Comparison of ENCODE assay signal across 20 cellular contexts in genomic region chr19:31023038-31023437, GRCh38.
DNase-seq lines count a peak whose midpoint lies in the region; ATAC-seq, FAIRE-seq and TF ChIP-seq lines count a peak whose summit lies in the region.
"Had no signal": no experiment of that assay in that cellular context is flagged by ENCODE, and none has a peak within 500 bp of the region (broad histone marks: within the 10 kb centered on the region; RNA-seq: fewer than 3 reads in every experiment).

No MANE protein-coding gene starts in this region.

- H3K79me2 ChIP-seq in HepG2 (ENCODE audit: insufficient read depth, low read length) = no peaks in the 10 kb centered on the region

- no peak overlapping the region for H3K4me2 ChIP-seq in HepG2 (ENCODE audit: low read depth, low read length)
- H3K4me2 ChIP-seq: A549, BLaER1 had no signal

- in situ Hi-C loops in HepG2 (cut with HindIII; ENCODE audit: extremely low pct_ligation_motif_present, low pct_unique_long_range_greater_than_20kb) = no loop called here

- H3K9me3 ChIP-seq in liver (ENCODE audit: control insufficient read depth in 4 of 4, low read length in 3 of 4) (no peaks in the 10 kb centered on the region), HepG2 (ENCODE audit: low read length) (peaks cover 84% of the 10 kb centered on the region), ovary (no peaks in the 10 kb centered on the region)
- H3K9me3 ChIP-seq: HAP-1 had no signal

- no peak for TF ChIP-seq POLR2A in HepG2 (IDR thresholded peaks at IDR 0.05; ENCODE audit: insufficient read depth in 1 of 2, low read depth in 2 of 2, low read length in 2 of 2)
- TF ChIP-seq POLR2A in ovary (IDR thresholded peaks at IDR 0.05) = no peak

- H3K4me3 ChIP-seq in liver (ENCODE audit: low read depth in 1 of 3, low read length in 3 of 3) = no peak overlapping the region
- no peak overlapping the region for H3K4me3 ChIP-seq in HepG2 (replicated peaks in 1 of 3; ENCODE audit: insufficient read depth in 1 of 3, low read depth in 2 of 3, low read length in 3 of 3)
- no peak overlapping the region for H3K4me3 ChIP-seq in ovary
- H3K4me3 ChIP-seq: A549, BLaER1, GM12878, HAP-1 had no signal

- BruUV-seq in HepG2 (replicated peaks; lab: Mats Ljungman, UMichigan) = no TSS peak

- no peaks in the 10 kb centered on the region for H4K20me1 ChIP-seq in HepG2 (ENCODE audit: insufficient read depth, low read length)
- H4K20me1 ChIP-seq: BLaER1 had no signal

- no peak for TF ChIP-seq EP300 in HepG2 (IDR thresholded peaks at IDR 0.05; ENCODE audit: low read depth in 2 of 2, low read length in 2 of 2)
- no peak for TF ChIP-seq EP300 in HepG2 (CRISPR knock-in tag; IDR thresholded peaks at IDR 0.05; ENCODE audit: borderline replicate concordance)
- no peak for TF ChIP-seq EP300 in ovary (IDR thresholded peaks at IDR 0.05)

- H3K27me3 ChIP-seq in liver (ENCODE audit: control insufficient read depth in 4 of 4, insufficient read depth in 4 of 4, low read length in 3 of 4) = peaks cover 0 to 4% (median 0%) of the 10 kb centered on the region in 4 donors
- no peaks in the 10 kb centered on the region for H3K27me3 ChIP-seq in HepG2 (ENCODE audit: control insufficient read depth in 1 of 2, insufficient read depth in 2 of 2, low read length in 2 of 2)
- H3K27me3 ChIP-seq in ovary = no peaks in the 10 kb centered on the region
- H3K27me3 ChIP-seq: BLaER1 had no signal

- CTCF ChIA-PET in HepG2 (lab: Yijun Ruan, JAX; ENCODE audit: low intra/inter-chr PET ratio, low total read pairs) = no interaction called here

- POLR2A ChIA-PET in HepG2 (lab: Yijun Ruan, JAX) = no interaction called here

- no peak for FAIRE-seq in HepG2 (lab: Jason Lieb, UNC)
- FAIRE-seq: GM12878, GM19239 had no signal

- no peak for TF ChIP-seq CTCF in liver (IDR thresholded peaks at IDR 0.05; ENCODE audit: low read depth, low read length, missing input control)
- TF ChIP-seq CTCF in HepG2 (CRISPR knock-in tag; IDR thresholded peaks at IDR 0.05) = no peak
- TF ChIP-seq CTCF in ovary (IDR thresholded peaks at IDR 0.05) = no peak

- TF ChIP-seq RAD21 in liver (IDR thresholded peaks at IDR 0.05) (no peak), HepG2 (CRISPR knock-in tag; IDR thresholded peaks at IDR 0.05) (no peak)

- H3K27ac ChIP-seq in liver (ENCODE audit: low read depth in 1 of 2, low read length in 2 of 2) (no peak overlapping the region), HepG2 (ENCODE audit: extremely low read length, insufficient read depth, low read length) (no peak overlapping the region), ovary (no peak overlapping the region)
- H3K27ac ChIP-seq: 22Rv1, A549, BLaER1, HL-60 had no signal

- H3K36me3 ChIP-seq in liver (ENCODE audit: control insufficient read depth in 4 of 4, insufficient read depth in 3 of 4, low read depth in 1 of 4, low read length in 3 of 4) (no peaks in the 10 kb centered on the region), HepG2 (replicated peaks in 1 of 2; ENCODE audit: control insufficient read depth in 1 of 2, insufficient read depth in 2 of 2, low read length in 2 of 2) (no peaks in the 10 kb centered on the region), ovary (no peaks in the 10 kb centered on the region)
- H3K36me3 ChIP-seq: BLaER1, HAP-1 had no signal

- intact Hi-C loops in HepG2 (cut with micrococcal nuclease; ENCODE audit: unreplicated experiment) (no loop called here), ovary (cut with DNase I) (no loop called here)

- no peaks in the 10 kb centered on the region for H3K4me1 ChIP-seq in liver (ENCODE audit: control insufficient read depth in 4 of 4, insufficient read depth in 4 of 4, low read length in 3 of 4)
- H3K4me1 ChIP-seq in HepG2 (ENCODE audit: insufficient read depth, low read length) = no peaks in the 10 kb centered on the region
- H3K4me1 ChIP-seq in ovary (ENCODE audit: insufficient read depth) = no peaks in the 10 kb centered on the region
- H3K4me1 ChIP-seq: A549, BLaER1, HAP-1 had no signal

- WGBS in liver = 71% methylated on average over 10 of the region's 10 CpGs
- WGBS in HepG2 (ENCODE audit: low lambda C conversion rate) = 52% methylated on average over 9 of the region's 10 CpGs
- WGBS in ovary, 3 donors = 26 to 31% (median 28%) methylated on average over 10 of the region's 10 CpGs

- H3K9ac ChIP-seq in liver (ENCODE audit: low read depth in 1 of 2, low read length in 2 of 2) (no peak overlapping the region), HepG2 (ENCODE audit: insufficient read depth, low read depth, low read length) (no peak overlapping the region)
- H3K9ac ChIP-seq: BLaER1 had no signal

- no peak overlapping the region for H2AFZ ChIP-seq in HepG2 (ENCODE audit: low read length)

- ATAC-seq in HepG2 = no peak
- no peak for ATAC-seq in HG02970 (IDR thresholded peaks at IDR 0.05; ENCODE audit: low FRiP score, unreplicated experiment)
- no peak for ATAC-seq in HG02610 (IDR thresholded peaks at IDR 0.05; ENCODE audit: unreplicated experiment)
- ATAC-seq: A549, GM12878 had no signal

- DNase-seq in DMS 273 (lab: John Stamatoyannopoulos, UW; ENCODE audit: unreplicated experiment) (peak; percentile 2), DMS 273 treated with DMSO at 0.1 percent for 48 hours (lab: John Stamatoyannopoulos, UW) (no peak), HepG2 (ENCODE audit: low spot score) (no peak), ovary (peak in 4 of 5 donors; percentile 52 to 69 (median 60)), HuH-7.5 (ENCODE audit: low spot score) (no peak)
- DNase-seq: AML-193; CD4-positive, alpha-beta memory T cell; DMS53; DND-41; EL had no signal

TF ChIP-seq in liver, 16 proteins besides CTCF, POLR2A, EP300 and RAD21:
- no peak for TF ChIP-seq HNF4A (conservative IDR thresholded peaks at IDR 0.05)
- peak in 1 of 2 donors; percentile 13 for TF ChIP-seq RXRA (IDR thresholded peaks at IDR 0.05)
- no peak for TF ChIP-seq EGR1 (IDR thresholded peaks at IDR 0.05; ENCODE audit: low read depth in 2 of 2)
- no peak for TF ChIP-seq ZBTB33 (IDR thresholded peaks at IDR 0.05)
- TF ChIP-seq FOXA2 (IDR thresholded peaks at IDR 0.05) = no peak
- TF ChIP-seq SP1 (IDR thresholded peaks at IDR 0.05) = peak; percentile 33
- TF ChIP-seq ATF3 (IDR thresholded peaks at IDR 0.05) = no peak
- no peak for TF ChIP-seq TAF1 (conservative IDR thresholded peaks at IDR 0.05)
- TF ChIP-seq JUND (IDR thresholded peaks at IDR 0.05) = no peak

TF ChIP-seq in HepG2, 621 proteins besides CTCF, POLR2A, EP300 and RAD21:
- TF ChIP-seq YEATS2 (CRISPR knock-in tag; IDR thresholded peaks at IDR 0.05; ENCODE audit: borderline replicate concordance) (no peak), JUND (CRISPR knock-in tag; IDR thresholded peaks at IDR 0.05) (no peak), ZNF460 (CRISPR knock-in tag; IDR thresholded peaks at IDR 0.05; ENCODE audit: borderline replicate concordance) (no peak), HMGXB4 (CRISPR knock-in tag; IDR thresholded peaks at IDR 0.05; ENCODE audit: borderline replicate concordance in 1 of 2, low read depth in 1 of 2) (no peak), ZNF891 (CRISPR knock-in tag; IDR thresholded peaks at IDR 0.05) (no peak)

Comparison
In these comparisons a context has a peak if more than half of its experiments do, and no peak if none do; other contexts are left out.
1. DNase-seq: peak in DMS 273 (single experiment) and ovary (4 of 5); none in DMS 273 treated with DMSO at 0.1 percent for 48 hours (single experiment), HepG2 (single experiment) and HuH-7.5 (single experiment).